In genomic region chr5:67011422-67011821, GRCh38 we compare ENCODE assay signal across 9 cellular contexts.
DNase-seq lines count a peak whose midpoint lies in the region; ATAC-seq, FAIRE-seq and TF ChIP-seq lines count a peak whose summit lies in the region.
"Had no signal": no experiment of that assay in that cellular context is flagged by ENCODE, and none has a peak within 500 bp of the region (broad histone marks: within the 10 kb centered on the region; RNA-seq: fewer than 3 reads in every experiment).

No MANE protein-coding gene starts in this region.

- H3K4me1 Mint-ChIP-seq in chondrocyte (ENCODE audit: low read depth) (peaks cover 51% of the 10 kb centered on the region), nephron progenitor cell (peaks cover 94% of the 10 kb centered on the region)

- H3K27me3 ChIP-seq in right atrium auricular region (no peaks in the 10 kb centered on the region), uterus (no peaks in the 10 kb centered on the region)

- no peak for ATAC-seq in Right ventricle myocardium superior (ENCODE audit: poor library complexity)

- no peak for FAIRE-seq in RCC 7860 (lab: Jason Lieb, UNC)

- no peak for TF ChIP-seq POLR2A in uterus (IDR thresholded peaks at IDR 0.05)

- H3K9me3 Mint-ChIP-seq in chondrocyte (ENCODE audit: low read depth) (no peaks in the 10 kb centered on the region), nephron progenitor cell (no peaks in the 10 kb centered on the region)

- intact Hi-C loops in Right ventricle myocardium superior (cut with DNase I) (loop anchor here (5.0 kb wide), 1 partner anchor 36 kb away; no protein-coding TSS in a partner anchor), uterus (cut with DNase I; ENCODE audit: low total_unique reads) (no loop called here)

- H3K36me3 Mint-ChIP-seq in chondrocyte (ENCODE audit: low read depth): no peaks in the 10 kb centered on the region
- H3K36me3 Mint-ChIP-seq in nephron progenitor cell (ENCODE audit: low read depth): no peaks in the 10 kb centered on the region

- DNase-seq in right atrium auricular region (ENCODE audit: low spot score) (no peak), Right ventricle myocardium superior (no peak), chondrocyte (ENCODE audit: low spot score) (no peak), nephron progenitor cell (no peak), uterus (no peak), caudate nucleus (lab: John Stamatoyannopoulos, UW) (no peak), RCC 7860 (ENCODE audit: low spot score) (no peak), SIG-M5 treated with dmso at 0.1 percent for 504 hours (lab: John Stamatoyannopoulos, UW; ENCODE audit: unreplicated experiment) (no peak)

- no peaks in the 10 kb centered on the region for H3K27me3 Mint-ChIP-seq in chondrocyte (ENCODE audit: low read depth)
- H3K27me3 Mint-ChIP-seq in nephron progenitor cell (ENCODE audit: low read depth, poor library complexity): no peaks in the 10 kb centered on the region

- H3K4me3 ChIP-seq in right atrium auricular region: no peak overlapping the region
- H3K4me3 ChIP-seq in uterus: no peak overlapping the region

- no peaks in the 10 kb centered on the region for H3K36me3 ChIP-seq in right atrium auricular region
- H3K36me3 ChIP-seq in uterus: no peaks in the 10 kb centered on the region

- peak overlapping the region; percentile 49 to 56 for H3K27ac ChIP-seq in right atrium auricular region
- H3K27ac ChIP-seq in uterus: peak overlapping the region; percentile 28 to 45
- no peak overlapping the region for H3K27ac ChIP-seq in caudate nucleus (ENCODE audit: low read depth, low read length)
- H3K27ac ChIP-seq: C4-2B had no signal

- H3K4me3 Mint-ChIP-seq in chondrocyte (ENCODE audit: unreplicated experiment) (peak overlapping the region; percentile 45), nephron progenitor cell (peak overlapping the region; percentile 64)

- H3K4me1 ChIP-seq in right atrium auricular region (peaks cover 0 to 74% of the 10 kb centered on the region in 2 donors), uterus (peaks cover 5 to 7% of the 10 kb centered on the region in 2 donors)

- TF ChIP-seq CTCF in right atrium auricular region (IDR thresholded peaks at IDR 0.05): no peak
- no peak for TF ChIP-seq CTCF in chondrocyte (IDR thresholded peaks at IDR 0.05)
- no peak for TF ChIP-seq CTCF in nephron progenitor cell (IDR thresholded peaks at IDR 0.05)
- TF ChIP-seq CTCF in uterus (IDR thresholded peaks at IDR 0.05): no peak

- H3K9me3 ChIP-seq in right atrium auricular region: no peaks in the 10 kb centered on the region
- H3K9me3 ChIP-seq in uterus: no peaks in the 10 kb centered on the region

- peak overlapping the region; percentile 78 for H3K27ac Mint-ChIP-seq in chondrocyte (ENCODE audit: unreplicated experiment)
- peak overlapping the region; percentile 90 for H3K27ac Mint-ChIP-seq in nephron progenitor cell
